ENCODE assay signal across 8 cellular contexts in genomic region chr12:94405378-94406116, GRCh38. TPM values are rescaled to one million over a fixed set of nuclear protein-coding genes. Genes with fewer than 3 reads are reported as not detected.
A peak's percentile ranks its signal among the peaks of the same experiment; 100 is the strongest.
DNase-seq lines count a peak whose midpoint lies in the region; ATAC-seq and TF ChIP-seq lines count a peak whose summit lies in the region.

No MANE protein-coding gene starts in this region.

- H3K36me3 Mint-ChIP-seq in osteocyte (ENCODE audit: unreplicated experiment): peaks cover 3% of the 10 kb centered on the region

- peaks cover 10% of the 10 kb centered on the region for H3K4me1 Mint-ChIP-seq in osteocyte (ENCODE audit: unreplicated experiment)

- H3K9me3 ChIP-seq in OCI-LY3 (ENCODE audit: insufficient read depth, low read length) (no peaks in the 10 kb centered on the region), SJCRH30 (replicated peaks) (no peaks in the 10 kb centered on the region)

- ATAC-seq in GM18511 (IDR thresholded peaks at IDR 0.05; ENCODE audit: unreplicated experiment) (peak; percentile 88), GM21723 (IDR thresholded peaks at IDR 0.05; ENCODE audit: unreplicated experiment) (peak; percentile 79)

- H3K27ac ChIP-seq in OCI-LY3 (ENCODE audit: low read length) (peak overlapping the region; percentile 68), SJCRH30 (no peak overlapping the region)

- H3K27me3 ChIP-seq in OCI-LY3 (ENCODE audit: low read depth, low read length): no peaks in the 10 kb centered on the region
- H3K27me3 ChIP-seq in SJCRH30: no peaks in the 10 kb centered on the region

- H3K79me2 ChIP-seq in OCI-LY3 (ENCODE audit: low read length): peaks cover 4% of the 10 kb centered on the region; the same call in 1 of the 2 replicates

- H3K4me3 Mint-ChIP-seq in osteocyte (ENCODE audit: unreplicated experiment): peak overlapping the region; percentile 4

- no peak for DNase-seq in osteocyte (ENCODE audit: extremely low spot score, unreplicated experiment)
- DNase-seq in NCI-H526 treated with DMSO at 0.1 percent for 48 hours (lab: John Stamatoyannopoulos, UW): no peak
- no peak for DNase-seq in DMS79 treated with DMSO at 0.1 percent for 48 hours (lab: John Stamatoyannopoulos, UW)
- DNase-seq in Ammon's horn (ENCODE audit: low spot score): no peak
- DNase-seq in SJCRH30: no peak

- H3K9me3 Mint-ChIP-seq in osteocyte (ENCODE audit: unreplicated experiment): no peaks in the 10 kb centered on the region

- H4K20me1 ChIP-seq in OCI-LY3 (ENCODE audit: insufficient read depth, low read length): no peaks in the 10 kb centered on the region

- H3K4me2 ChIP-seq in OCI-LY3 (ENCODE audit: low read length): peak overlapping the region; percentile 89

- H3K4me1 ChIP-seq in OCI-LY3 (ENCODE audit: low read length): peaks cover 17% of the 10 kb centered on the region
- H3K4me1 ChIP-seq in SJCRH30: no peaks in the 10 kb centered on the region

- H3K27ac Mint-ChIP-seq in osteocyte (ENCODE audit: unreplicated experiment): peak overlapping the region; percentile 6

- H2AFZ ChIP-seq in OCI-LY3 (ENCODE audit: low read depth, low read length): peak overlapping the region; percentile 14; the same call in 1 of the 2 replicates

- TF ChIP-seq CTCF in OCI-LY3 (IDR thresholded peaks at IDR 0.05; ENCODE audit: low read depth, low read length) (no peak), osteocyte (IDR thresholded peaks at IDR 0.05) (no peak)

- H3K36me3 ChIP-seq in OCI-LY3 (replicated peaks; ENCODE audit: low read depth, low read length): peaks cover 15% of the 10 kb centered on the region
- H3K36me3 ChIP-seq in SJCRH30: peaks cover 3% of the 10 kb centered on the region

- H3K4me3 ChIP-seq in OCI-LY3 (ENCODE audit: low read length) (peak overlapping the region; percentile 69), SJCRH30 (no peak overlapping the region)

- H3K27me3 Mint-ChIP-seq in osteocyte (ENCODE audit: unreplicated experiment): no peaks in the 10 kb centered on the region

- H3K9ac ChIP-seq in OCI-LY3 (ENCODE audit: low read length): peak overlapping the region; percentile 36

RNA-seq across cellular contexts. Expression of gene CEP83, which starts 54.1 kb away (rescaled TPM):
- total RNA-seq in osteocyte: 11.2 and 13.1 TPM in 2 replicates
- total RNA-seq in SJCRH30 (2014; rRNA removed; shearing (Covaris generic)): 18.8 and 24.6 TPM in 2 replicates
